1 cellular context compared by ENCODE assay signal in the genomic region with DNA sequence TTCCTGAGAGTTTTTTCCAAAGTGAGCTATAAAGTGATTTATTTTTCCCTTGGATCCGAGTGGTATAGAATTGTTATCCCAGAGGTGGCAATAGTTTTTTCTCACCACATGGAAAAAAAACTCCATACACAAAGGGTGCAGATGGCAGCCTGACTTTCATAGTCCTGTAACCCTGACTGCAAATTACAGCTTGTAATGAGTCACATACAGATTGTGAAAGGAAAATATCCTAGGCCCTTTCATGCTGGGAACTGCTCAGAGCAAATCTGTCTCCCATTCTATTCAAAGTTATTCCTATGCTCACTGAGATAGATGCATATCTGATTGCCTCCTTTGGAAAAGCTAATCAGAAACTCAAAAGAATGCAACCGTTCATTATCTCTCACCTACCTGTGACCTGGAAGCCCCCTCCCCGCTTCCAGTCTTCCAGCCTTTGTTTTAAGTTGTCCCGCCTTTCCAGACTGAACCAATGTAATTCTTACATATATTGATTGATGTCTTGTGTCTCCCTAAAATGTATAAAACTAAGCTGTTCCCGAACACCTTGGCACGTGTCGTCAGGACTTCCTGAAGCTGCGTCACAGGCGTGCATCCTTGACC.
TF ChIP-seq lines count a peak whose summit lies in the region.

No MANE protein-coding gene starts in this region.

TF ChIP-seq in SK-N-SH treated with all-trans-retinoic acid at 6 μM for 48 hours, 23 proteins besides CTCF, POLR2A, EP300 and RAD21 (continued from another document):
- TF ChIP-seq, protein P1, sequence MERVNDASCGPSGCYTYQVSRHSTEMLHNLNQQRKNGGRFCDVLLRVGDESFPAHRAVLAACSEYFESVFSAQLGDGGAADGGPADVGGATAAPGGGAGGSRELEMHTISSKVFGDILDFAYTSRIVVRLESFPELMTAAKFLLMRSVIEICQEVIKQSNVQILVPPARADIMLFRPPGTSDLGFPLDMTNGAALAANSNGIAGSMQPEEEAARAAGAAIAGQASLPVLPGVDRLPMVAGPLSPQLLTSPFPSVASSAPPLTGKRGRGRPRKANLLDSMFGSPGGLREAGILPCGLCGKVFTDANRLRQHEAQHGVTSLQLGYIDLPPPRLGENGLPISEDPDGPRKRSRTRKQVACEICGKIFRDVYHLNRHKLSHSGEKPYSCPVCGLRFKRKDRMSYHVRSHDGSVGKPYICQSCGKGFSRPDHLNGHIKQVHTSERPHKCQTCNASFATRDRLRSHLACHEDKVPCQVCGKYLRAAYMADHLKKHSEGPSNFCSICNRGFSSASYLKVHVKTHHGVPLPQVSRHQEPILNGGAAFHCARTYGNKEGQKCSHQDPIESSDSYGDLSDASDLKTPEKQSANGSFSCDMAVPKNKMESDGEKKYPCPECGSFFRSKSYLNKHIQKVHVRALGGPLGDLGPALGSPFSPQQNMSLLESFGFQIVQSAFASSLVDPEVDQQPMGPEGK (CRISPR knock-in tag; IDR thresholded peaks at IDR 0.05; ENCODE audit: borderline replicate concordance) = no peak
- TF ChIP-seq ISL1 (CRISPR knock-in tag; IDR thresholded peaks at IDR 0.05) (no peak), ZC3H10 (CRISPR knock-in tag; IDR thresholded peaks at IDR 0.05) (no peak), RARB (CRISPR knock-in tag; IDR thresholded peaks at IDR 0.05) (no peak), ZFP30 (CRISPR knock-in tag; IDR thresholded peaks at IDR 0.05) (no peak)
- TF ChIP-seq, protein P2, sequence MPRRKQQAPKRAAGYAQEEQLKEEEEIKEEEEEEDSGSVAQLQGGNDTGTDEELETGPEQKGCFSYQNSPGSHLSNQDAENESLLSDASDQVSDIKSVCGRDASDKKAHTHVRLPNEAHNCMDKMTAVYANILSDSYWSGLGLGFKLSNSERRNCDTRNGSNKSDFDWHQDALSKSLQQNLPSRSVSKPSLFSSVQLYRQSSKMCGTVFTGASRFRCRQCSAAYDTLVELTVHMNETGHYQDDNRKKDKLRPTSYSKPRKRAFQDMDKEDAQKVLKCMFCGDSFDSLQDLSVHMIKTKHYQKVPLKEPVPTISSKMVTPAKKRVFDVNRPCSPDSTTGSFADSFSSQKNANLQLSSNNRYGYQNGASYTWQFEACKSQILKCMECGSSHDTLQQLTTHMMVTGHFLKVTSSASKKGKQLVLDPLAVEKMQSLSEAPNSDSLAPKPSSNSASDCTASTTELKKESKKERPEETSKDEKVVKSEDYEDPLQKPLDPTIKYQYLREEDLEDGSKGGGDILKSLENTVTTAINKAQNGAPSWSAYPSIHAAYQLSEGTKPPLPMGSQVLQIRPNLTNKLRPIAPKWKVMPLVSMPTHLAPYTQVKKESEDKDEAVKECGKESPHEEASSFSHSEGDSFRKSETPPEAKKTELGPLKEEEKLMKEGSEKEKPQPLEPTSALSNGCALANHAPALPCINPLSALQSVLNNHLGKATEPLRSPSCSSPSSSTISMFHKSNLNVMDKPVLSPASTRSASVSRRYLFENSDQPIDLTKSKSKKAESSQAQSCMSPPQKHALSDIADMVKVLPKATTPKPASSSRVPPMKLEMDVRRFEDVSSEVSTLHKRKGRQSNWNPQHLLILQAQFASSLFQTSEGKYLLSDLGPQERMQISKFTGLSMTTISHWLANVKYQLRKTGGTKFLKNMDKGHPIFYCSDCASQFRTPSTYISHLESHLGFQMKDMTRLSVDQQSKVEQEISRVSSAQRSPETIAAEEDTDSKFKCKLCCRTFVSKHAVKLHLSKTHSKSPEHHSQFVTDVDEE (CRISPR knock-in tag; IDR thresholded peaks at IDR 0.05) = no peak
